ENCODE assay signal across 8 cellular contexts in genomic region chr12:104671407-104672095, GRCh38.
DNase-seq lines count a peak whose midpoint lies in the region; ATAC-seq and TF ChIP-seq lines count a peak whose summit lies in the region.

No MANE protein-coding gene starts in this region.

- H3K36me3 Mint-ChIP-seq in endothelial cell (ENCODE audit: low read depth, unreplicated experiment) (no peaks in the 10 kb centered on the region), naive B cell (peaks cover 0 to under 1% of the 10 kb centered on the region in 2 donors)
- peaks cover 19 to 33% of the 10 kb centered on the region in 2 donors for H3K36me3 Mint-ChIP-seq in stimulated activated naive B cell treated with anti-CD40 and anti-IgM and Interleukin-4, amounts not matched to agents 10 μg/mL and 1 μg/mL and 100 μg/mL, for 72 hours

- H3K4me3 Mint-ChIP-seq in endothelial cell (ENCODE audit: unreplicated experiment) (no peak overlapping the region), naive B cell (peak overlapping the region in 5 of 8 donors; percentile 2 to 70 (median 26))
- peak overlapping the region; percentile 21 to 58 for H3K4me3 Mint-ChIP-seq in stimulated activated naive B cell treated with anti-CD40 and anti-IgM and Interleukin-4, amounts not matched to agents 10 μg/mL and 1 μg/mL and 100 μg/mL, for 72 hours

- H3K9me3 Mint-ChIP-seq in endothelial cell (ENCODE audit: unreplicated experiment) (no peaks in the 10 kb centered on the region), naive B cell (no peaks in the 10 kb centered on the region)
- no peaks in the 10 kb centered on the region for H3K9me3 Mint-ChIP-seq in stimulated activated naive B cell treated with anti-CD40 and anti-IgM and Interleukin-4, amounts not matched to agents 10 μg/mL and 1 μg/mL and 100 μg/mL, for 72 hours

- H3K27me3 Mint-ChIP-seq in endothelial cell (ENCODE audit: unreplicated experiment) (peaks cover 7% of the 10 kb centered on the region), naive B cell (no peaks in the 10 kb centered on the region)
- no peaks in the 10 kb centered on the region for H3K27me3 Mint-ChIP-seq in stimulated activated naive B cell treated with anti-CD40 and anti-IgM and Interleukin-4, amounts not matched to agents 10 μg/mL and 1 μg/mL and 100 μg/mL, for 72 hours

- peak; percentile 56 for ATAC-seq in GM18508 (IDR thresholded peaks at IDR 0.05; ENCODE audit: insufficient read depth, unreplicated experiment)
- ATAC-seq in HG02763 (IDR thresholded peaks at IDR 0.05; ENCODE audit: unreplicated experiment), result peak; percentile 50
- ATAC-seq in naive B cell (ENCODE audit: low read depth in 2 of 2), result peak; percentile 69 to 75
- ATAC-seq in stimulated activated naive B cell treated with anti-CD40 and anti-IgM and Interleukin-4, amounts not matched to agents 10 μg/mL and 1 μg/mL and 100 μg/mL, for 72 hours (replicated peaks), result peak; percentile 77

- H3K27ac Mint-ChIP-seq in endothelial cell (ENCODE audit: unreplicated experiment) (peak overlapping the region; percentile 61), naive B cell (peak overlapping the region; percentile 17 to 94 (median 76))
- H3K27ac Mint-ChIP-seq in stimulated activated naive B cell treated with anti-CD40 and anti-IgM and Interleukin-4, amounts not matched to agents 10 μg/mL and 1 μg/mL and 100 μg/mL, for 72 hours, result peak overlapping the region; percentile 89

- peaks cover 9% of the 10 kb centered on the region for H3K4me1 Mint-ChIP-seq in endothelial cell (ENCODE audit: unreplicated experiment)
- peaks cover 55 to 74% (median 59%) of the 10 kb centered on the region in 3 donors for H3K4me1 Mint-ChIP-seq in naive B cell
- peaks cover 61 to 87% of the 10 kb centered on the region in 2 donors for H3K4me1 Mint-ChIP-seq in stimulated activated naive B cell treated with anti-CD40 and anti-IgM and Interleukin-4, amounts not matched to agents 10 μg/mL and 1 μg/mL and 100 μg/mL, for 72 hours

- no peak for TF ChIP-seq CTCF in endothelial cell (IDR thresholded peaks at IDR 0.05; ENCODE audit: unreplicated experiment)

- DNase-seq in NCI-H2227 treated with DMSO at 0.1 percent for 48 hours (lab: John Stamatoyannopoulos, UW) (peak; percentile 26), endothelial cell (ENCODE audit: low spot score) (no peak), naive B cell (peak; percentile 45), D341Med (ENCODE audit: low spot score) (no peak)
- DNase-seq in activated CD8-positive, alpha-beta memory T cell treated with anti-CD3 and anti-CD28 coated beads for 4 hours (ENCODE audit: low read depth in 2 of 2), result peak; percentile 80 to 84
- DNase-seq in stimulated activated naive B cell treated with anti-CD40 and anti-IgM and Interleukin-4, amounts not matched to agents 10 μg/mL and 1 μg/mL and 100 μg/mL, for 72 hours, result peak; percentile 76

Comparison
In these comparisons a context has a peak if more than half of its experiments do, and no peak if none do; other contexts are left out.
1. DNase-seq: peak in NCI-H2227 treated with DMSO at 0.1 percent for 48 hours (single experiment), activated CD8-positive, alpha-beta memory T cell treated with anti-CD3 and anti-CD28 coated beads for 4 hours (2 of 2), naive B cell (single experiment) and stimulated activated naive B cell treated with anti-CD40 and anti-IgM and Interleukin-4, amounts not matched to agents 10 μg/mL and 1 μg/mL and 100 μg/mL, for 72 hours (single experiment); none in endothelial cell (single experiment) and D341Med (single experiment).
2. Peak in every context shown above with its lines, with median percentiles within 50 percentile points of each other: ATAC-seq and H3K27ac Mint-ChIP-seq.